In genomic region chr16:3182608-3183444, GRCh38 we compare ENCODE assay signal across 1 cellular context.
TF ChIP-seq lines count a peak whose summit lies in the region.

No MANE protein-coding gene starts in this region.

TF ChIP-seq in HepG2, 621 proteins besides CTCF, POLR2A, EP300 and RAD21 (continued from another document):
- TF ChIP-seq, protein P1, sequence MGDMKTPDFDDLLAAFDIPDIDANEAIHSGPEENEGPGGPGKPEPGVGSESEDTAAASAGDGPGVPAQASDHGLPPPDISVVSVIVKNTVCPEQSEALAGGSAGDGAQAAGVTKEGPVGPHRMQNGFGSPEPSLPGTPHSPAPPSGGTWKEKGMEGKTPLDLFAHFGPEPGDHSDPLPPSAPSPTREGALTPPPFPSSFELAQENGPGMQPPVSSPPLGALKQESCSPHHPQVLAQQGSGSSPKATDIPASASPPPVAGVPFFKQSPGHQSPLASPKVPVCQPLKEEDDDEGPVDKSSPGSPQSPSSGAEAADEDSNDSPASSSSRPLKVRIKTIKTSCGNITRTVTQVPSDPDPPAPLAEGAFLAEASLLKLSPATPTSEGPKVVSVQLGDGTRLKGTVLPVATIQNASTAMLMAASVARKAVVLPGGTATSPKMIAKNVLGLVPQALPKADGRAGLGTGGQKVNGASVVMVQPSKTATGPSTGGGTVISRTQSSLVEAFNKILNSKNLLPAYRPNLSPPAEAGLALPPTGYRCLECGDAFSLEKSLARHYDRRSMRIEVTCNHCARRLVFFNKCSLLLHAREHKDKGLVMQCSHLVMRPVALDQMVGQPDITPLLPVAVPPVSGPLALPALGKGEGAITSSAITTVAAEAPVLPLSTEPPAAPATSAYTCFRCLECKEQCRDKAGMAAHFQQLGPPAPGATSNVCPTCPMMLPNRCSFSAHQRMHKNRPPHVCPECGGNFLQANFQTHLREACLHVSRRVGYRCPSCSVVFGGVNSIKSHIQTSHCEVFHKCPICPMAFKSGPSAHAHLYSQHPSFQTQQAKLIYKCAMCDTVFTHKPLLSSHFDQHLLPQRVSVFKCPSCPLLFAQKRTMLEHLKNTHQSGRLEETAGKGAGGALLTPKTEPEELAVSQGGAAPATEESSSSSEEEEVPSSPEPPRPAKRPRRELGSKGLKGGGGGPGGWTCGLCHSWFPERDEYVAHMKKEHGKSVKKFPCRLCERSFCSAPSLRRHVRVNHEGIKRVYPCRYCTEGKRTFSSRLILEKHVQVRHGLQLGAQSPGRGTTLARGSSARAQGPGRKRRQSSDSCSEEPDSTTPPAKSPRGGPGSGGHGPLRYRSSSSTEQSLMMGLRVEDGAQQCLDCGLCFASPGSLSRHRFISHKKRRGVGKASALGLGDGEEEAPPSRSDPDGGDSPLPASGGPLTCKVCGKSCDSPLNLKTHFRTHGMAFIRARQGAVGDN (CRISPR knock-in tag; IDR thresholded peaks at IDR 0.05), result peak; percentile 95
- TF ChIP-seq ZNF510 (CRISPR knock-in tag; IDR thresholded peaks at IDR 0.05; ENCODE audit: low read depth) (no peak), SYNCRIP (IDR thresholded peaks at IDR 0.05; ENCODE audit: insufficient read depth, low read depth, low read length) (no peak), GATAD1 (CRISPR knock-in tag; IDR thresholded peaks at IDR 0.05) (peak; percentile 57), ZNF552 (CRISPR knock-in tag; IDR thresholded peaks at IDR 0.05; ENCODE audit: borderline replicate concordance) (0 out of 2 replicates have a peak, but pooled peaks have one; percentile 38), PPARG (CRISPR knock-in tag; conservative IDR thresholded peaks at IDR 0.05) (0 out of 2 replicates have a peak, but pooled peaks have one; percentile 39), ZNF138 (CRISPR knock-in tag; IDR thresholded peaks at IDR 0.05; ENCODE audit: low read depth) (0 out of 2 replicates have a peak, but pooled peaks have one; percentile 42), ZFP41 (CRISPR knock-in tag; IDR thresholded peaks at IDR 0.05; ENCODE audit: borderline replicate concordance) (no peak), MIER2 (CRISPR knock-in tag; IDR thresholded peaks at IDR 0.05) (peak; percentile 48; the same call in 1 of the 2 replicates), LCORL (IDR thresholded peaks at IDR 0.05) (no peak), LCORL (CRISPR knock-in tag; IDR thresholded peaks at IDR 0.05) (peak; percentile 59; the same call in 1 of the 2 replicates), ZNF34 (CRISPR knock-in tag; IDR thresholded peaks at IDR 0.05; ENCODE audit: borderline replicate concordance) (0 out of 2 replicates have a peak, but pooled peaks have one; percentile 51), ZNF772 (CRISPR knock-in tag; IDR thresholded peaks at IDR 0.05) (peak; percentile 87), ELF4 (CRISPR knock-in tag; IDR thresholded peaks at IDR 0.05; ENCODE audit: borderline replicate concordance) (peak; percentile 74; the same call in 1 of the 2 replicates), RFX3 (CRISPR knock-in tag; IDR thresholded peaks at IDR 0.05) (no peak), HDAC2 (CRISPR knock-in tag; IDR thresholded peaks at IDR 0.05) (peak; percentile 43; the same call in 1 of the 2 replicates), ZNF446 (CRISPR knock-in tag; IDR thresholded peaks at IDR 0.05) (peak; percentile 88; the same call in 1 of the 2 replicates), ZNF367 (CRISPR knock-in tag; IDR thresholded peaks at IDR 0.05; ENCODE audit: borderline replicate concordance) (0 out of 2 replicates have a peak, but pooled peaks have one; percentile 28), ZNF761 (CRISPR knock-in tag; conservative IDR thresholded peaks at IDR 0.05) (peak; percentile 20; the same call in 1 of the 2 replicates), ARNT2 (CRISPR knock-in tag; IDR thresholded peaks at IDR 0.05; ENCODE audit: low read depth) (peak; percentile 56), NFKB2 (CRISPR knock-in tag; IDR thresholded peaks at IDR 0.05; ENCODE audit: borderline replicate concordance) (peak; percentile 24; the same call in 1 of the 2 replicates), TBL1XR1 (IDR thresholded peaks at IDR 0.05; ENCODE audit: borderline replicate concordance, low read length, partially characterized antibody) (peak; percentile 34), ZBTB1 (CRISPR knock-in tag; IDR thresholded peaks at IDR 0.05; ENCODE audit: borderline replicate concordance) (no peak), NCOA2 (CRISPR knock-in tag; IDR thresholded peaks at IDR 0.05) (peak; percentile 15; the same call in 1 of the 2 replicates), PHF5A (CRISPR knock-in tag; IDR thresholded peaks at IDR 0.05; ENCODE audit: low read depth, unreplicated experiment) (peak; percentile 46), U2AF1 (optimal IDR thresholded peaks at IDR 0.05; ENCODE audit: low read depth, low read length) (peak; percentile 25), ZBTB43 (CRISPR knock-in tag; conservative IDR thresholded peaks at IDR 0.05) (0 out of 2 replicates have a peak, but pooled peaks have one; percentile 13), PHF21A (CRISPR knock-in tag; IDR thresholded peaks at IDR 0.05) (peak; percentile 41; the same call in 1 of the 2 replicates), ZNF414 (CRISPR knock-in tag; IDR thresholded peaks at IDR 0.05) (no peak), EZH2 (conservative IDR thresholded peaks at IDR 0.05; ENCODE audit: low read depth, low read length) (no peak), HOXD1 (CRISPR knock-in tag; IDR thresholded peaks at IDR 0.05) (no peak), ZNF710 (CRISPR knock-in tag; IDR thresholded peaks at IDR 0.05; ENCODE audit: borderline replicate concordance) (0 out of 2 replicates have a peak, but pooled peaks have one; percentile 42), ZSCAN29 (CRISPR knock-in tag; conservative IDR thresholded peaks at IDR 0.05) (peak; percentile 98), NR2F2 (IDR thresholded peaks at IDR 0.05; ENCODE audit: borderline replicate concordance, low read depth) (0 out of 2 replicates have a peak, but pooled peaks have one; percentile 53), ZNF205 (CRISPR knock-in tag; IDR thresholded peaks at IDR 0.05) (no peak; the same call in 1 of the 2 replicates), STAT5B (CRISPR knock-in tag; IDR thresholded peaks at IDR 0.05) (no peak), PREB (CRISPR knock-in tag; IDR thresholded peaks at IDR 0.05) (0 out of 2 replicates have a peak, but pooled peaks have one; percentile 33), KMT2A (CRISPR knock-in tag; IDR thresholded peaks at IDR 0.05) (peak; percentile 51), SALL1 (CRISPR knock-in tag; IDR thresholded peaks at IDR 0.05) (peak; percentile 51), ZBTB38 (CRISPR knock-in tag; IDR thresholded peaks at IDR 0.05) (peak; percentile 40; the same call in 1 of the 2 replicates), MED13 (CRISPR knock-in tag; IDR thresholded peaks at IDR 0.05) (0 out of 2 replicates have a peak, but pooled peaks have one; percentile 26)
- TF ChIP-seq, protein P2, sequence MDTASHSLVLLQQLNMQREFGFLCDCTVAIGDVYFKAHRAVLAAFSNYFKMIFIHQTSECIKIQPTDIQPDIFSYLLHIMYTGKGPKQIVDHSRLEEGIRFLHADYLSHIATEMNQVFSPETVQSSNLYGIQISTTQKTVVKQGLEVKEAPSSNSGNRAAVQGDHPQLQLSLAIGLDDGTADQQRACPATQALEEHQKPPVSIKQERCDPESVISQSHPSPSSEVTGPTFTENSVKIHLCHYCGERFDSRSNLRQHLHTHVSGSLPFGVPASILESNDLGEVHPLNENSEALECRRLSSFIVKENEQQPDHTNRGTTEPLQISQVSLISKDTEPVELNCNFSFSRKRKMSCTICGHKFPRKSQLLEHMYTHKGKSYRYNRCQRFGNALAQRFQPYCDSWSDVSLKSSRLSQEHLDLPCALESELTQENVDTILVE (CRISPR knock-in tag; IDR thresholded peaks at IDR 0.05), result peak; percentile 67; the same call in 1 of the 2 replicates
- TF ChIP-seq, protein P3, sequence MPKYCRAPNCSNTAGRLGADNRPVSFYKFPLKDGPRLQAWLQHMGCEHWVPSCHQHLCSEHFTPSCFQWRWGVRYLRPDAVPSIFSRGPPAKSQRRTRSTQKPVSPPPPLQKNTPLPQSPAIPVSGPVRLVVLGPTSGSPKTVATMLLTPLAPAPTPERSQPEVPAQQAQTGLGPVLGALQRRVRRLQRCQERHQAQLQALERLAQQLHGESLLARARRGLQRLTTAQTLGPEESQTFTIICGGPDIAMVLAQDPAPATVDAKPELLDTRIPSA (CRISPR knock-in tag; IDR thresholded peaks at IDR 0.05; ENCODE audit: borderline replicate concordance), result 0 out of 2 replicates have a peak, but pooled peaks have one; percentile 52
- TF ChIP-seq, protein P4, sequence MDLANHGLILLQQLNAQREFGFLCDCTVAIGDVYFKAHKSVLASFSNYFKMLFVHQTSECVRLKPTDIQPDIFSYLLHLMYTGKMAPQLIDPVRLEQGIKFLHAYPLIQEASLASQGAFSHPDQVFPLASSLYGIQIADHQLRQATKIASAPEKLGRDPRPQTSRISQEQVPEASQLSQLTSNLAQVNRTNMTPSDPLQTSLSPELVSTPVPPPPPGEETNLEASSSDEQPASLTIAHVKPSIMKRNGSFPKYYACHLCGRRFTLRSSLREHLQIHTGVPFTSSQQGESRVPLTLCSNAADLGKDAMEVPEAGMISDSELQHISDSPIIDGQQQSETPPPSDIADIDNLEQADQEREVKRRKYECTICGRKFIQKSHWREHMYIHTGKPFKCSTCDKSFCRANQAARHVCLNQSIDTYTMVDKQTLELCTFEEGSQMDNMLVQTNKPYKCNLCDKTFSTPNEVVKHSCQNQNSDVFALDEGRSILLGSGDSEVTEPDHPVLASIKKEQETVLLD (CRISPR knock-in tag; IDR thresholded peaks at IDR 0.05; ENCODE audit: low read depth), result no peak
- TF ChIP-seq, protein P5, sequence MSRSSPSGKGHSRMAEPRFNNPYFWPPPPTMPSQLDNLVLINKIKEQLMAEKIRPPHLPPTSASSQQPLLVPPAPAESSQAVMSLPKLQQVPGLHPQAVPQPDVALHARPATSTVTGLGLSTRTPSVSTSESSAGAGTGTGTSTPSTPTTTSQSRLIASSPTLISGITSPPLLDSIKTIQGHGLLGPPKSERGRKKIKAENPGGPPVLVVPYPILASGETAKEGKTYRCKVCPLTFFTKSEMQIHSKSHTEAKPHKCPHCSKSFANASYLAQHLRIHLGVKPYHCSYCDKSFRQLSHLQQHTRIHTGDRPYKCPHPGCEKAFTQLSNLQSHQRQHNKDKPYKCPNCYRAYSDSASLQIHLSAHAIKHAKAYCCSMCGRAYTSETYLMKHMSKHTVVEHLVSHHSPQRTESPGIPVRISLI (CRISPR knock-in tag; IDR thresholded peaks at IDR 0.05; ENCODE audit: borderline replicate concordance), result no peak
